ENCODE assay signal across 9 cellular contexts in the genomic region with DNA sequence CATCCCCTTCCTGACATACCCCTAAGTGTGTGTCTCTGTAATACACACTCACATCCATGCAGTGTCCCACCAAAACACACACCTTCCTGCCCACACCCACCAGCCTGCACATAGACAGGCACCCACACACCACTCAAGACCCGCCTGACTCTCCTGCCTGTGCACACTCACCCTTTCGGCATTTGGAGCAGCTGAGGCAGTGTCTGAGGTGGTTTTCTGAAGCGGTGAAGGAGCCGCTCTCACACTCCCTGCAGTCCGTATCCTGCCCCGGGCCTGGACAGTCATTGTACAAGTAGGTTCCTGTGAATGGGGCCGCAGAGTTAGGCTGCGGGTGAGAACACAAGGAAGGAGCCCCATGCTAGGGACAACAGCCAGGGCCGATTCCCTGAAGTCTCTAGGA. TPM values are rescaled to one million over a fixed set of nuclear protein-coding genes. Genes with fewer than 3 reads are reported as not detected.
DNase-seq lines count a peak whose midpoint lies in the region; ATAC-seq, FAIRE-seq and TF ChIP-seq lines count a peak whose summit lies in the region.
"Had no signal": no experiment of that assay in that cellular context is flagged by ENCODE, and none has a peak within 500 bp of the region (broad histone marks: within the 10 kb centered on the region; RNA-seq: fewer than 3 reads in every experiment).

No MANE protein-coding gene starts in this region.

- 83 to 84% methylated on average over 9 of the region's 9 CpGs for WGBS in aorta, 2 donors

- no peak overlapping the region for H3K27ac Mint-ChIP-seq in astrocyte (ENCODE audit: unreplicated experiment)

- FAIRE-seq in astrocyte (lab: Jason Lieb, UNC) = peak; percentile 20

- no peaks in the 10 kb centered on the region for H3K9me3 Mint-ChIP-seq in astrocyte (ENCODE audit: unreplicated experiment)

- no peak for DNase-seq in left ventricle myocardium inferior
- no peak for DNase-seq in right atrium auricular region (ENCODE audit: low spot score)
- peak; percentile 92 for DNase-seq in astrocyte (ENCODE audit: low read depth)
- DNase-seq in GM10248 (ENCODE audit: extremely low spot score) = no peak
- DNase-seq in C1 segment of cervical spinal cord (lab: John Stamatoyannopoulos, UW) = no peak
- DNase-seq in aorta = no peak
- no peak for DNase-seq in NCI-H2029 treated with DMSO at 0.1 percent for 48 hours (lab: John Stamatoyannopoulos, UW)
- DNase-seq: DMS53 had no signal

- peaks cover 36% of the 10 kb centered on the region for H3K4me1 Mint-ChIP-seq in astrocyte (ENCODE audit: low read depth, unreplicated experiment)

- peaks cover 56% of the 10 kb centered on the region for H4K20me1 ChIP-seq in astrocyte (ENCODE audit: insufficient read depth, low read length)

- no peaks in the 10 kb centered on the region for H3K27me3 Mint-ChIP-seq in astrocyte (ENCODE audit: low read depth, unreplicated experiment)

- H3K36me3 ChIP-seq in left ventricle myocardium inferior = peaks cover 62% of the 10 kb centered on the region
- peaks cover 66% of the 10 kb centered on the region for H3K36me3 ChIP-seq in right atrium auricular region
- H3K36me3 ChIP-seq in astrocyte (ENCODE audit: insufficient read depth, low read length) = peaks cover 40% of the 10 kb centered on the region
- peaks cover 54 to 59% of the 10 kb centered on the region in 2 donors for H3K36me3 ChIP-seq in mucosa of rectum (ENCODE audit: control insufficient read depth in 2 of 2, insufficient read depth in 2 of 2, low read length in 2 of 2)
- peaks cover 0 to 11% of the 10 kb centered on the region in 2 donors for H3K36me3 ChIP-seq in aorta (ENCODE audit: control insufficient read depth in 1 of 2, insufficient read depth in 2 of 2, low read length in 1 of 2)

- intact Hi-C loops in left ventricle myocardium inferior (cut with micrococcal nuclease) = loop anchor here (10.0 kb wide), 1 partner anchor 51 kb away; a partner anchor contains a TSS
- intact Hi-C loops in aorta (cut with DNase I) = no loop called here

- peak overlapping the region; percentile 63 for H3K4me3 Mint-ChIP-seq in astrocyte (ENCODE audit: unreplicated experiment)

- POLR2A ChIA-PET in GM10248 (lab: Yijun Ruan, JAX) = no interaction called here

- no peak overlapping the region for H2AFZ ChIP-seq in astrocyte (ENCODE audit: low read depth, low read length)

- TF ChIP-seq CTCF in left ventricle myocardium inferior (IDR thresholded peaks at IDR 0.05; ENCODE audit: borderline replicate concordance) = no peak
- no peak for TF ChIP-seq CTCF in right atrium auricular region (IDR thresholded peaks at IDR 0.05)
- no peak for TF ChIP-seq CTCF in astrocyte (IDR thresholded peaks at IDR 0.05; ENCODE audit: insufficient read depth, low read depth, low read length)
- TF ChIP-seq CTCF in GM10248 (IDR thresholded peaks at IDR 0.05; ENCODE audit: control extremely low read depth, extremely low read depth, low read depth, missing control alignments) = no peak

- H3K4me3 ChIP-seq in left ventricle myocardium inferior (no peak overlapping the region), right atrium auricular region (no peak overlapping the region), astrocyte (ENCODE audit: insufficient read depth, low read depth, low read length) (no peak overlapping the region), mucosa of rectum (ENCODE audit: low read length in 2 of 2) (no peak overlapping the region), aorta (ENCODE audit: low read length in 2 of 2) (no peak overlapping the region)

- peaks cover 75% of the 10 kb centered on the region for H3K4me1 ChIP-seq in left ventricle myocardium inferior
- peaks cover 0 to 63% of the 10 kb centered on the region in 2 donors for H3K4me1 ChIP-seq in right atrium auricular region
- H3K4me1 ChIP-seq in astrocyte (ENCODE audit: insufficient read depth, low read length) = peaks cover 64% of the 10 kb centered on the region
- peaks cover 48 to 64% of the 10 kb centered on the region in 2 donors for H3K4me1 ChIP-seq in mucosa of rectum (ENCODE audit: control insufficient read depth in 2 of 2, insufficient read depth in 2 of 2, low read length in 2 of 2)
- H3K4me1 ChIP-seq in aorta (ENCODE audit: control insufficient read depth in 1 of 2, insufficient read depth in 2 of 2, low read length in 2 of 2) = no peaks in the 10 kb centered on the region

- peak overlapping the region; percentile 95 for H3K4me2 ChIP-seq in astrocyte (ENCODE audit: low read length)

- peak overlapping the region; percentile 99 for H3K27ac ChIP-seq in left ventricle myocardium inferior (replicated peaks)
- peak overlapping the region in 1 of 2 donors; percentile 98 for H3K27ac ChIP-seq in right atrium auricular region
- peak overlapping the region; percentile 98 for H3K27ac ChIP-seq in astrocyte (ENCODE audit: low read depth, low read length)
- H3K27ac ChIP-seq in mucosa of rectum (ENCODE audit: low read depth in 2 of 2, low read length in 2 of 2) = peak overlapping the region; percentile 25 to 44
- H3K27ac ChIP-seq in aorta (ENCODE audit: low read depth in 1 of 2, low read length in 2 of 2) = no peak overlapping the region

- peaks cover 14% of the 10 kb centered on the region for H3K36me3 Mint-ChIP-seq in astrocyte (ENCODE audit: low read depth, unreplicated experiment)

- no peaks in the 10 kb centered on the region for H3K9me3 ChIP-seq in left ventricle myocardium inferior (replicated peaks)
- H3K9me3 ChIP-seq in right atrium auricular region = no peaks in the 10 kb centered on the region
- no peaks in the 10 kb centered on the region for H3K9me3 ChIP-seq in astrocyte (ENCODE audit: insufficient read depth, low read depth, low read length)
- no peaks in the 10 kb centered on the region for H3K9me3 ChIP-seq in mucosa of rectum (ENCODE audit: control insufficient read depth in 2 of 2, low read length in 2 of 2)
- no peaks in the 10 kb centered on the region for H3K9me3 ChIP-seq in aorta (ENCODE audit: control insufficient read depth, low read length)

- CTCF ChIA-PET in GM10248 (lab: Yijun Ruan, JAX) = interaction anchor here (1.0 to 3.4 kb wide), 3 partner anchors 11 to 18 kb away, joined by 3 to 17 read pairs (median 6); no protein-coding TSS in a partner anchor

- peaks cover 62% of the 10 kb centered on the region for H3K79me2 ChIP-seq in astrocyte (ENCODE audit: insufficient read depth, low read length)

- no peaks in the 10 kb centered on the region for H3K27me3 ChIP-seq in left ventricle myocardium inferior (ENCODE audit: low read depth)
- H3K27me3 ChIP-seq in right atrium auricular region = no peaks in the 10 kb centered on the region
- H3K27me3 ChIP-seq in astrocyte (ENCODE audit: insufficient read depth, low read length) = no peaks in the 10 kb centered on the region
- H3K27me3 ChIP-seq in mucosa of rectum (ENCODE audit: control insufficient read depth in 2 of 2, insufficient read depth in 2 of 2, low read length in 2 of 2) = no peaks in the 10 kb centered on the region
- no peaks in the 10 kb centered on the region for H3K27me3 ChIP-seq in aorta (ENCODE audit: control insufficient read depth in 1 of 2, insufficient read depth in 2 of 2, low read length in 1 of 2)

- ATAC-seq in aorta (ENCODE audit: low FRiP score) = no peak

- peak overlapping the region; percentile 91 for H3K9ac ChIP-seq in astrocyte (ENCODE audit: low read length)
- H3K9ac ChIP-seq in mucosa of rectum (ENCODE audit: low read depth in 1 of 2, low read length in 2 of 2) = no peak overlapping the region

RNA-seq across cellular contexts. Expression of a gene that starts 8.3 kb away (rescaled TPM):
- 45.6 TPM for total RNA-seq in left ventricle myocardium inferior
- 100 to 1,000 TPM in 1 of 2 donors, 10 to 100 TPM in 1; 62.9 to 176 TPM for total RNA-seq in right atrium auricular region
- 118 and 128 TPM in 2 replicates for total RNA-seq in astrocyte
- total RNA-seq in aorta = 100 to 1,000 TPM; 190 to 236 TPM
- 100 to 1,000 TPM in 1 of 2 donors, 10 to 100 TPM in 1; 36.9 to 112 TPM for polyA plus RNA-seq in aorta

RNA-seq across cellular contexts. Expression of a gene that starts 23.1 kb away (rescaled TPM):
- 0.08 TPM for total RNA-seq in left ventricle myocardium inferior
- under 1 TPM in 1 of 2 donors, not detected in 1; 0.51 TPM for total RNA-seq in right atrium auricular region
- total RNA-seq in astrocyte = 0.72 and 2.5 TPM in 2 replicates
- total RNA-seq in aorta = 1 to 10 TPM in 1 of 2 donors, under 1 TPM in 1; 0.88 to 1.5 TPM
- polyA plus RNA-seq in aorta = 10 to 100 TPM in 1 of 2 donors, under 1 TPM in 1; 0.15 to 90.3 TPM

RNA-seq across cellular contexts. Expression of a gene that starts 41.8 kb away (rescaled TPM):
- 0.22 TPM for total RNA-seq in left ventricle myocardium inferior
- 10 to 100 TPM in 1 of 2 donors, 1 to 10 TPM in 1; 2.7 to 18.7 TPM for total RNA-seq in right atrium auricular region
- total RNA-seq in astrocyte = 0.94 and 1.3 TPM in 2 replicates
- total RNA-seq in aorta = 1 to 10 TPM; 1.5 to 2.4 TPM
- 1 to 10 TPM in 1 of 2 donors, under 1 TPM in 1; 0.61 to 1.5 TPM for polyA plus RNA-seq in aorta

RNA-seq across cellular contexts. Expression of a gene that starts 50.4 kb away (rescaled TPM):
- total RNA-seq in left ventricle myocardium inferior (23.5 TPM), right atrium auricular region (10 to 100 TPM; 63.6 to 72.1 TPM), astrocyte (2.8 and 2.9 TPM in 2 replicates), aorta (100 to 1,000 TPM in 1 of 2 donors, 10 to 100 TPM in 1; 83.1 to 103 TPM)
- 10 to 100 TPM; 20.5 to 87.8 TPM for polyA plus RNA-seq in aorta

Comparison
In these comparisons a context has a peak if more than half of its experiments do, and no peak if none do; other contexts are left out.
1. H3K27ac ChIP-seq: peak in left ventricle myocardium inferior (single experiment), astrocyte (single experiment) and mucosa of rectum (2 of 2); none in aorta (0 of 2).